ENCODE assay signal across 25 cellular contexts in genomic region chr14:55805250-55805649, GRCh38.
DNase-seq lines count a peak whose midpoint lies in the region; ATAC-seq, FAIRE-seq and TF ChIP-seq lines count a peak whose summit lies in the region.
"Had no signal": no experiment of that assay in that cellular context is flagged by ENCODE, and none has a peak within 500 bp of the region (broad histone marks: within the 10 kb centered on the region; RNA-seq: fewer than 3 reads in every experiment).

No MANE protein-coding gene starts in this region.

- H3K14ac ChIP-seq in H1 (ENCODE audit: insufficient read length) = no peak overlapping the region

- 0 out of 2 replicates have a peak overlapping the region, but pooled peaks have one; percentile 40 for H2BK20ac ChIP-seq in H1 (ENCODE audit: low read length)

- no peak overlapping the region for H3K4ac ChIP-seq in H1 (replicated peaks; ENCODE audit: insufficient read length, low read depth, low read length)

- peaks cover 48% of the 10 kb centered on the region for H3K9me3 Mint-ChIP-seq in T-helper 1 cell treated with Interleukin-12 subunit alpha and Interleukin-12 subunit beta and Interleukin-4 antibody, amounts not matched to agents 30 μg/mL and 1 μg/mL, for 36 hours

- intact Hi-C loops in PC-3 (cut with micrococcal nuclease) = no loop called here

- FAIRE-seq in H1 (lab: Jason Lieb, UNC) (no peak), small intestine (lab: Jason Lieb, UNC) (no peak)
- FAIRE-seq: RCC 7860 had no signal

- no TSS peak for BruUV-seq in PC-3 (replicated peaks; lab: Mats Ljungman, UMichigan)

- peak overlapping the region; percentile 22; the same call in 1 of the 2 replicates for H2BK12ac ChIP-seq in H1 (ENCODE audit: low read depth, low read length)

- no peaks in the 10 kb centered on the region for H3K23me2 ChIP-seq in H1 (ENCODE audit: low read depth, low read length)

- H3K4me2 ChIP-seq in H1 (ENCODE audit: insufficient read depth in 1 of 2, low read depth in 2 of 2, low read length in 2 of 2) (no peak overlapping the region), PC-3 (ENCODE audit: low read length) (no peak overlapping the region)

- H3K9me2 ChIP-seq in PC-3 (replicated peaks; ENCODE audit: low read length) = no peaks in the 10 kb centered on the region

- POLR2A ChIA-PET in H1 (lab: Charles Lee; ENCODE audit: partially characterized antibody) = no interaction called here
- POLR2A ChIA-PET in PC-3 (lab: Charles Lee; ENCODE audit: unreplicated experiment) = no interaction called here

- ATAC-seq in T-helper 17 cell = no peak
- no peak for ATAC-seq in PC-3

- no peak for TF ChIP-seq RAD21 in H1 (IDR thresholded peaks at IDR 0.05 in 1 of 2, conservative IDR thresholded peaks at IDR 0.05 in 1 of 2; ENCODE audit: low read depth in 2 of 2, low read length in 2 of 2)

- TF ChIP-seq EP300 in H1 (IDR thresholded peaks at IDR 0.05; ENCODE audit: borderline replicate concordance in 1 of 2, low read depth in 2 of 2, low read length in 2 of 2) = no peak

- H3K27ac ChIP-seq in H1 (ENCODE audit: low read depth, low read length) = no peak overlapping the region
- H3K27ac ChIP-seq in small intestine (ENCODE audit: low read depth in 1 of 2, low read length in 1 of 2) = peak overlapping the region; percentile 59 to 68
- no peak overlapping the region for H3K27ac ChIP-seq in PC-3 (ENCODE audit: low read length)
- H3K27ac ChIP-seq: 22Rv1 had no signal

- peaks cover 47% of the 10 kb centered on the region for H3K36me3 Mint-ChIP-seq in T-helper 1 cell treated with Interleukin-12 subunit alpha and Interleukin-12 subunit beta and Interleukin-4 antibody, amounts not matched to agents 30 μg/mL and 1 μg/mL, for 36 hours (ENCODE audit: low read depth)
- peaks cover 2% of the 10 kb centered on the region for H3K36me3 Mint-ChIP-seq in T-helper 17 cell (ENCODE audit: low read depth)
- H3K36me3 Mint-ChIP-seq: CD14-positive monocyte had no signal

- H3K36me3 ChIP-seq in H1 (ENCODE audit: control insufficient read depth in 2 of 4, insufficient read depth in 4 of 4, low read length in 3 of 4) = no peaks in the 10 kb centered on the region; a peak in 1 of 8 replicates
- H3K36me3 ChIP-seq in small intestine (ENCODE audit: control insufficient read depth in 2 of 2, insufficient read depth in 2 of 2, low read length in 2 of 2) = no peaks in the 10 kb centered on the region
- H3K36me3 ChIP-seq in PC-3 (ENCODE audit: low read depth, low read length) = no peaks in the 10 kb centered on the region
- H3K36me3 ChIP-seq: HAP-1, MG63 had no signal

- H3K27me3 ChIP-seq in H1 (replicated peaks in 1 of 4; ENCODE audit: control insufficient read depth in 3 of 4, extremely low read depth in 1 of 4, insufficient read depth in 3 of 4, low read length in 3 of 4) (no peaks in the 10 kb centered on the region), small intestine (ENCODE audit: control insufficient read depth in 2 of 2, insufficient read depth in 2 of 2, low read length in 2 of 2) (no peaks in the 10 kb centered on the region), PC-3 (ENCODE audit: low read length) (no peaks in the 10 kb centered on the region)
- H3K27me3 ChIP-seq: MG63 had no signal

- no peak overlapping the region for H3K4me3 Mint-ChIP-seq in T-helper 1 cell treated with Interleukin-12 subunit alpha and Interleukin-12 subunit beta and Interleukin-4 antibody, amounts not matched to agents 30 μg/mL and 1 μg/mL, for 36 hours
- H3K4me3 Mint-ChIP-seq in T-helper 17 cell = no peak overlapping the region

- H3K9ac ChIP-seq in H1 (replicated peaks in 1 of 4; ENCODE audit: extremely low read depth in 1 of 4, low read depth in 3 of 4, low read length in 3 of 4) = no peak overlapping the region
- no peak overlapping the region for H3K9ac ChIP-seq in PC-3 (ENCODE audit: low read length)

- DNase-seq in T-helper 1 cell = no peak
- no peak for DNase-seq in T-helper 17 cell
- no peak for DNase-seq in H1 (ENCODE audit: low read depth in 1 of 2, low spot score in 2 of 2)
- peak; percentile 89 for DNase-seq in small intestine
- DNase-seq in dermis blood vessel endothelial cell = no peak
- no peak for DNase-seq in stimulated activated CD4-positive, alpha-beta T cell treated with anti-CD3 and anti-CD28 coated beads, Interleukin-4, amount 100 ng/mL, for 24 hours
- DNase-seq in PC-3 = no peak
- DNase-seq: Caco-2, DMS153, GF-D8, IMR-90, Karpas-422, MG63, NCI-H1092, NCI-H1436 treated with DMSO at 0.1 percent for 48 hours, NCI-H2029, NCI-H2171 treated with DMSO at 0.1 percent for 48 hours, NCI-H446, NCI-H69, Right ventricle myocardium superior had no signal

- no peaks in the 10 kb centered on the region for H3K79me1 ChIP-seq in H1 (ENCODE audit: low read depth, low read length)

- H3K79me2 ChIP-seq in H1 (ENCODE audit: control insufficient read depth in 1 of 2, insufficient read depth in 2 of 2, low read length in 2 of 2) = no peaks in the 10 kb centered on the region
- no peaks in the 10 kb centered on the region for H3K79me2 ChIP-seq in PC-3 (ENCODE audit: low read length)

- no peak overlapping the region for H2AFZ ChIP-seq in H1 (ENCODE audit: low read length)
- H2AFZ ChIP-seq in PC-3 (ENCODE audit: low read length) = no peak overlapping the region

- peak overlapping the region; percentile 31; the same call in 1 of the 2 replicates for H2BK15ac ChIP-seq in H1 (ENCODE audit: low read length)

- H3F3A ChIP-seq in PC-3 (ENCODE audit: low read length, unreplicated experiment) = no peaks in the 10 kb centered on the region

- no peak overlapping the region for H2AK5ac ChIP-seq in H1 (ENCODE audit: low read depth, low read length)

- CTCF ChIA-PET in H1 (lab: Charles Lee; ENCODE audit: partially characterized antibody) (interaction anchor here (0.6 to 1.7 kb wide), 3 partner anchors 16 to 74 kb away, joined by 3 to 4 read pairs (median 4); no protein-coding TSS in a partner anchor), PC-3 (lab: Charles Lee) (no interaction called here)

- peaks cover 67% of the 10 kb centered on the region for H3K4me1 Mint-ChIP-seq in T-helper 1 cell treated with Interleukin-12 subunit alpha and Interleukin-12 subunit beta and Interleukin-4 antibody, amounts not matched to agents 30 μg/mL and 1 μg/mL, for 36 hours (ENCODE audit: low read depth)
- H3K4me1 Mint-ChIP-seq in T-helper 17 cell = peaks cover 36% of the 10 kb centered on the region

- TF ChIP-seq POLR2A in H1 (IDR thresholded peaks at IDR 0.05; ENCODE audit: control extremely low read depth in 1 of 2, low read depth in 2 of 2, low read length in 2 of 2) = no peak

- no peak overlapping the region for H2BK120ac ChIP-seq in H1 (replicated peaks; ENCODE audit: low read depth, low read length)

- no peak for TF ChIP-seq CTCF in H1 (IDR thresholded peaks at IDR 0.05; ENCODE audit: control extremely low read depth in 1 of 3, insufficient read depth in 1 of 3, low read depth in 1 of 3, low read length in 3 of 3)
- no peak for TF ChIP-seq CTCF in PC-3 (conservative IDR thresholded peaks at IDR 0.05; ENCODE audit: low read depth, low read length)

- H3K4me1 ChIP-seq in H1 (replicated peaks in 1 of 4; ENCODE audit: control insufficient read depth in 3 of 4, insufficient read depth in 4 of 4, low read length in 3 of 4) (peaks cover 0 to 5% (median under 1%) of the 10 kb centered on the region in 4 experiments; a peak in 2 of 7 replicates), small intestine (ENCODE audit: control insufficient read depth in 2 of 2, insufficient read depth in 1 of 2, low read depth in 1 of 2, low read length in 1 of 2) (peaks cover 15 to 17% of the 10 kb centered on the region in 2 donors), PC-3 (ENCODE audit: insufficient read depth, low read length) (peaks cover 45% of the 10 kb centered on the region)

- H4K20me1 ChIP-seq in H1 (replicated peaks in 1 of 2; ENCODE audit: control insufficient read depth in 1 of 2, insufficient read depth in 2 of 2, low read length in 2 of 2) = no peaks in the 10 kb centered on the region
- no peaks in the 10 kb centered on the region for H4K20me1 ChIP-seq in PC-3 (ENCODE audit: low read length)

- no peak overlapping the region for H4K8ac ChIP-seq in H1 (ENCODE audit: extremely low read depth, insufficient read depth, low read length)

- H3K4me3 ChIP-seq in H1 (ENCODE audit: extremely low read depth in 1 of 4, insufficient read depth in 2 of 4, low read depth in 3 of 4, low read length in 4 of 4) (no peak overlapping the region), small intestine (ENCODE audit: low read depth in 1 of 2, low read length in 2 of 2) (no peak overlapping the region), PC-3 (ENCODE audit: low read length) (no peak overlapping the region)
- H3K4me3 ChIP-seq: HAP-1, MG63 had no signal

- no peak overlapping the region for H3K18ac ChIP-seq in H1 (ENCODE audit: extremely low read depth, low read length)

- no peak overlapping the region for H2BK5ac ChIP-seq in H1 (ENCODE audit: low read depth, low read length)

- WGBS in H1 (ENCODE audit: extremely low coverage in 1 of 2, insufficient coverage in 1 of 2, insufficient read length in 1 of 2, insufficient replicate concordance in 2 of 2, low coverage in 1 of 2, low lambda C conversion rate in 2 of 2, missing lambda C conversion rate in 1 of 2), 2 experiments = 89% methylated on average over 3 of the region's 3 CpGs; no CpG with 5 or more reads in 1 of the 2 experiments
- 16 to 53% (median 23%) methylated on average over 3 of the region's 3 CpGs for WGBS in small intestine, 3 donors

- H3K9me3 ChIP-seq in T-helper 17 cell (ENCODE audit: control insufficient read depth, low read length, poor library complexity, severe bottlenecking) = no peaks in the 10 kb centered on the region
- peaks cover 0 to 7% of the 10 kb centered on the region in 2 experiments; a peak in 2 of 4 replicates for H3K9me3 ChIP-seq in H1 (ENCODE audit: insufficient read depth in 2 of 2, low read depth in 1 of 2, low read length in 1 of 2)
- H3K9me3 ChIP-seq in small intestine (ENCODE audit: control insufficient read depth, low read depth) = no peaks in the 10 kb centered on the region
- H3K9me3 ChIP-seq in PC-3 (ENCODE audit: low read length) = no peaks in the 10 kb centered on the region
- H3K9me3 ChIP-seq: Caco-2, MG63 had no signal

- no peak overlapping the region for H3K23ac ChIP-seq in H1 (ENCODE audit: insufficient read length)

- no peak overlapping the region for H4K5ac ChIP-seq in H1 (ENCODE audit: insufficient read length, low read depth, low read length)

- H3K27me3 Mint-ChIP-seq in T-helper 1 cell treated with Interleukin-12 subunit alpha and Interleukin-12 subunit beta and Interleukin-4 antibody, amounts not matched to agents 30 μg/mL and 1 μg/mL, for 36 hours (ENCODE audit: low read depth) = no peaks in the 10 kb centered on the region
- no peaks in the 10 kb centered on the region for H3K27me3 Mint-ChIP-seq in T-helper 17 cell

- no peak overlapping the region for H3K56ac ChIP-seq in H1 (replicated peaks; ENCODE audit: insufficient read length, low read depth, low read length)

- peak overlapping the region; percentile 14 for H3K27ac Mint-ChIP-seq in T-helper 1 cell treated with Interleukin-12 subunit alpha and Interleukin-12 subunit beta and Interleukin-4 antibody, amounts not matched to agents 30 μg/mL and 1 μg/mL, for 36 hours
- H3K27ac Mint-ChIP-seq in T-helper 17 cell = peak overlapping the region; percentile 90
- H3K27ac Mint-ChIP-seq: CD14-positive monocyte had no signal

- peak overlapping the region; percentile 12 for H4K91ac ChIP-seq in H1 (replicated peaks; ENCODE audit: insufficient read length, low read length)

TF ChIP-seq in H1, 55 proteins besides CTCF, POLR2A, EP300 and RAD21 (continues in another document):
- TF ChIP-seq BCL11A (IDR thresholded peaks at IDR 0.05; ENCODE audit: low read depth in 2 of 2, low read length in 2 of 2) (no peak), SRF (IDR thresholded peaks at IDR 0.05; ENCODE audit: low read depth, low read length) (no peak)

Comparison
In these comparisons a context has a peak if more than half of its experiments do, and no peak if none do; other contexts are left out.
1. H3K27ac ChIP-seq: peak in small intestine (2 of 2); none in H1 (single experiment) and PC-3 (single experiment).